Comparison of ENCODE assay signal across 8 cellular contexts in the genomic region with DNA sequence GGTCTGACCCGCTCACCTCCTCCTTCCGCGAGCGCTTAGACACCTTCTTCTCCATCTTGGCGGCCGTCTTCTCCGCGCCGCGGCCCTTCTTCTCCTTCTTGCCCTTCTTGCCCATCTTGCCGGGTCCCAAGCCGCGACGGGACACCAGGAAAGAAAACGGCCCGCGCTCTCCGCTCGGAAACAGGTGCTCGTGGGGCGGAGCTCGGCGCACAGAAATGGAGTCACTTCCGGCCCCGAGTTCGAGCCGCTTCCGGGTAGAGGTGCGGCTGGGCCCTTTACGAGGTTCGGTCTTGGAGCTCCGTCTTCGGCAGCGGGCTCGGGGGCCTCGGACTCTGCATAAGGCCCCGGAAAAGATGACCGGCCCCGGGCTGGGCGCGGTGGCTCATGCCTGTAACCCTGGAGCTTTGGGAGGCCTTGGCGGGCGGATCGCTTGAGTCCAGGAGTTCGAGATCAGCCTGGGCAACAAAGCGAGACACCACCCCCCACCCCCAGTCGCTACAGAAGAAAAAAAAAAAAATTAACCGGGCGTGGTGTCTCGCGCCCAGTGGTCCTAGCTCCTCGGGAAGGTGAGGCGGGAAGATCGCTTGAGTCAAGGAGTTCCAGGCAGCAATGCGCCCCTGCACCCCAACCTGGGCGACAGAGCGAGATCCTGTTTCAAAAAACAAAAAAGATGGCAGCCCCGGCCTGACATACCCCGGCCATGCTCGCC. TPM values are rescaled to one million over a fixed set of nuclear protein-coding genes. Genes with fewer than 3 reads are reported as not detected.
A peak's percentile ranks its signal among the peaks of the same experiment; 100 is the strongest.
DNase-seq lines count a peak whose midpoint lies in the region; ATAC-seq, FAIRE-seq and TF ChIP-seq lines count a peak whose summit lies in the region.

KLHDC4 (minus strand) TSS at position 211 of the 709 bp plus-strand sequence; CDS start at position 115, 96 bp downstream.

- H3K9me3 Mint-ChIP-seq in GM23338: peaks cover 2% of the 10 kb centered on the region; the same call in 1 of the 3 replicates
- H3K9me3 Mint-ChIP-seq in activated naive CD8-positive, alpha-beta T cell treated with anti-CD3 and anti-CD28 coated beads, Interleukin-2, amount 10 ng/mL, durations not matched to agents 7 days and 5 days: no peaks in the 10 kb centered on the region

- TF ChIP-seq CTCF in GM23338 (conservative IDR thresholded peaks at IDR 0.05; ENCODE audit: low read depth in 2 of 2) (no peak), pancreas (IDR thresholded peaks at IDR 0.05) (no peak)

- H2AFZ ChIP-seq in GM23338: peak within 1 kb of the TSS; percentile 88

- H3K27me3 Mint-ChIP-seq in GM23338 (ENCODE audit: insufficient read depth, low read depth, poor library complexity): peaks cover 5% of the 10 kb centered on the region
- no peaks in the 10 kb centered on the region for H3K27me3 Mint-ChIP-seq in activated naive CD8-positive, alpha-beta T cell treated with anti-CD3 and anti-CD28 coated beads, Interleukin-2, amount 10 ng/mL, durations not matched to agents 7 days and 5 days

- peak within 1 kb of the TSS; percentile 97 for H3K4me3 ChIP-seq in GM23338
- H3K4me3 ChIP-seq in MG63: peak within 1 kb of the TSS; percentile 82
- peak within 1 kb of the TSS; percentile 69 to 100 (median 84) for H3K4me3 ChIP-seq in pancreas
- H3K4me3 ChIP-seq in thymus (ENCODE audit: low read length): peak within 1 kb of the TSS; percentile 74

- H3K36me3 ChIP-seq in GM23338 (ENCODE audit: insufficient read depth) (peaks cover 6% of the 10 kb centered on the region), MG63 (peaks cover 14% of the 10 kb centered on the region), pancreas (no peaks in the 10 kb centered on the region), thymus (ENCODE audit: control insufficient read depth, insufficient read depth) (peaks cover 30% of the 10 kb centered on the region)

- H3K27me3 ChIP-seq in GM23338 (ENCODE audit: insufficient read depth) (no peaks in the 10 kb centered on the region), MG63 (no peaks in the 10 kb centered on the region), pancreas (no peaks in the 10 kb centered on the region), thymus (ENCODE audit: control insufficient read depth, insufficient read depth) (no peaks in the 10 kb centered on the region)

- H3F3A ChIP-seq in GM23338 (replicated peaks; ENCODE audit: low read depth): 0 out of 2 replicates have a peak, but pooled peaks cover 11% of the 10 kb centered on the region

- WGBS in pancreas, 2 donors: 1% methylated on average over 59 to 60 of the region's 60 CpGs
- under 1% methylated on average over 60 of the region's 60 CpGs for WGBS in thymus

- H3K27ac Mint-ChIP-seq in GM23338: peak within 1 kb of the TSS; percentile 99
- H3K27ac Mint-ChIP-seq in activated naive CD8-positive, alpha-beta T cell treated with anti-CD3 and anti-CD28 coated beads, Interleukin-2, amount 10 ng/mL, durations not matched to agents 7 days and 5 days: peak within 1 kb of the TSS; percentile 99

- H4K20me1 ChIP-seq in GM23338 (replicated peaks; ENCODE audit: insufficient read depth): peaks cover 29% of the 10 kb centered on the region

- H3K9me3 ChIP-seq in MG63 (no peaks in the 10 kb centered on the region), pancreas (no peaks in the 10 kb centered on the region), thymus (ENCODE audit: control insufficient read depth) (no peaks in the 10 kb centered on the region)

- H3K4me2 ChIP-seq in GM23338: peak within 1 kb of the TSS; percentile 98

- DNase-seq in Daoy (ENCODE audit: low read depth): peak; percentile 86
- DNase-seq in GM23338 (ENCODE audit: low spot score): peak; percentile 93
- peak; percentile 84 for DNase-seq in MG63
- DNase-seq in SW 1271 (lab: John Stamatoyannopoulos, UW): peak; percentile 51 to 79
- DNase-seq in activated naive CD8-positive, alpha-beta T cell treated with anti-CD3 and anti-CD28 coated beads, Interleukin-2, amount 10 ng/mL, durations not matched to agents 7 days and 5 days: peak; percentile 91
- DNase-seq in Right ventricle myocardium inferior (ENCODE audit: missing footprints): peak; percentile 95
- DNase-seq in pancreas: peak; percentile 85 to 95 (median 88)

- no peaks in the 10 kb centered on the region for H3K9me2 ChIP-seq in GM23338 (ENCODE audit: insufficient read depth)

- peak within 1 kb of the TSS; percentile 67; the same call in 1 of the 2 replicates for H3K27ac ChIP-seq in GM23338 (ENCODE audit: low read depth)
- H3K27ac ChIP-seq in pancreas: peak within 1 kb of the TSS; percentile 78 to 89 (median 84)
- peak within 1 kb of the TSS; percentile 94 for H3K27ac ChIP-seq in thymus (ENCODE audit: low read depth)

- H3K36me3 Mint-ChIP-seq in GM23338 (ENCODE audit: low read depth): peaks cover 37% of the 10 kb centered on the region
- peaks cover 19% of the 10 kb centered on the region for H3K36me3 Mint-ChIP-seq in activated naive CD8-positive, alpha-beta T cell treated with anti-CD3 and anti-CD28 coated beads, Interleukin-2, amount 10 ng/mL, durations not matched to agents 7 days and 5 days

- H3K79me2 ChIP-seq in GM23338 (replicated peaks; ENCODE audit: insufficient read depth): peaks cover 52% of the 10 kb centered on the region

- H3K4me3 Mint-ChIP-seq in GM23338: peak within 1 kb of the TSS; percentile 100
- peak within 1 kb of the TSS; percentile 99 for H3K4me3 Mint-ChIP-seq in activated naive CD8-positive, alpha-beta T cell treated with anti-CD3 and anti-CD28 coated beads, Interleukin-2, amount 10 ng/mL, durations not matched to agents 7 days and 5 days

- FAIRE-seq in pancreas (lab: Jason Lieb, UNC): no peak

- ATAC-seq in GM23338 (peak; percentile 91), Right ventricle myocardium inferior (peak; percentile 94), pancreas (peak; percentile 96 to 99 (median 96))
- peak; percentile 71 for ATAC-seq in activated naive CD8-positive, alpha-beta T cell treated with anti-CD3 and anti-CD28 coated beads, Interleukin-2, amount 10 ng/mL, durations not matched to agents 7 days and 5 days (ENCODE audit: low read depth)

- POLR2A ChIA-PET in activated naive CD8-positive, alpha-beta T cell treated with anti-CD3 and anti-CD28 coated beads, Interleukin-2, amount 10 ng/mL, durations not matched to agents 7 days and 5 days (lab: Charles Lee): interaction anchor here (0.5 to 3.1 kb wide), 31 partner anchors 9 to 804 kb away, joined by 3 to 39 read pairs (median 5); partner anchors contain the start of genes BANP, FBXO31, SLC7A5 and ZC3H18

- H3K4me1 ChIP-seq in GM23338 (ENCODE audit: insufficient read depth): peaks cover 5% of the 10 kb centered on the region
- peaks cover 0 to 10% (median 5%) of the 10 kb centered on the region in 3 donors for H3K4me1 ChIP-seq in pancreas
- H3K4me1 ChIP-seq in thymus (ENCODE audit: control insufficient read depth, insufficient read depth, low read length): peaks cover 18% of the 10 kb centered on the region

- H3K4me1 Mint-ChIP-seq in GM23338: peaks cover 6% of the 10 kb centered on the region; the same call in 2 of the 3 replicates
- H3K4me1 Mint-ChIP-seq in activated naive CD8-positive, alpha-beta T cell treated with anti-CD3 and anti-CD28 coated beads, Interleukin-2, amount 10 ng/mL, durations not matched to agents 7 days and 5 days: peaks cover 29% of the 10 kb centered on the region

- intact Hi-C loops in Right ventricle myocardium inferior (cut with DNase I) (loop anchor here (5.0 kb wide), 1 partner anchor 374 kb away; the partner anchor contains the start of gene MAP1LC3B), pancreas (cut with DNase I) (loop anchor here in 1 of 3 donors (10.0 kb wide), 1 partner anchor 181 kb away; no protein-coding TSS in a partner anchor)

TF ChIP-seq in GM23338, 12 proteins besides CTCF, POLR2A, EP300 and RAD21 (continues in another document):
- no peak for TF ChIP-seq NANOG (IDR thresholded peaks at IDR 0.05; ENCODE audit: borderline replicate concordance)
- TF ChIP-seq JUNB (IDR thresholded peaks at IDR 0.05; ENCODE audit: unreplicated experiment): no peak

RNA-seq across cellular contexts. Expression of gene KLHDC4, which starts in this region (rescaled TPM):
- total RNA-seq in Daoy (2014; rRNA removed; shearing (Covaris generic)): 11.6 and 23.7 TPM in 2 replicates
- 36.5 and 41.1 TPM in 2 replicates for total RNA-seq in GM23338 (2014; rRNA removed; shearing (Covaris generic))
- polyA plus RNA-seq in GM23338 (2016; fragmentation: Nextera tagmentation; extraction: Ambion mirVana) (23.0 and 25.2 TPM in 2 replicates), pancreas (10 to 100 TPM; 79.3 to 82.1 TPM), thymus (58.3 TPM)
- total RNA-seq in MG63 (2014; rRNA removed; shearing (Covaris generic); ENCODE audit: low replicate concordance): 21.4 and 24.6 TPM in 2 replicates
- 100 to 1,000 TPM in 1 of 2 experiments, 10 to 100 TPM in 1; 99.4 to 105 TPM for total RNA-seq in activated naive CD8-positive, alpha-beta T cell treated with anti-CD3 and anti-CD28 coated beads, Interleukin-2, amount 10 ng/mL, durations not matched to agents 7 days and 5 days
- total RNA-seq in Right ventricle myocardium inferior (10.0 TPM), pancreas (10 to 100 TPM; 15.5 to 27.3 (median 25.2) TPM)

Comparison
In these comparisons a context has a peak if more than half of its experiments do, and no peak if none do; other contexts are left out.
1. Peak in every context shown above with its lines: DNase-seq, ATAC-seq, H3K4me3 ChIP-seq and H3K27ac ChIP-seq.